ENCODE assay signal across 1 cellular context in the genomic region with DNA sequence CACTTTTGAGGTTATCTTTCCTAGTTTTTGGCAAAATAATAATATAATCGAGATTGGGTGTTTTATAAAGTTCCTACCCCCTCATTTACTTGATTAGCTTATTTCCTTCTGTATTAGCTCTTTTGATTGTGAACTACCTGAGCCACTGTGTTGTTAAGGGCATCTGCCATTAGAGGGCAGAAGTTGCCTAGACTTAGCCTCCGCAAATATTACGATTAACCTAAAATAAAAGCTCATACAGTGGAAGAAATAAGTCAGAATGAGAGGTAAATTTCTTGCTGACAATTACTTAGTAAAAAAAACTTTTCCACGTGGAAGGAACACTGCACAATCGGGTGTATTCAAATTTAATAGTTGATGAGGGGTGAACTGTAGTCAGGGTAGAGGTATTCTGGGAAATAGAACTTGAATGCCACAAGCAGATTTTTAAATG.
TF ChIP-seq lines count a peak whose summit lies in the region.

No MANE protein-coding gene starts in this region.

TF ChIP-seq in endothelial cell of umbilical vein, 7 proteins besides CTCF, POLR2A, EP300 and RAD21:
- TF ChIP-seq EZH2 (IDR thresholded peaks at IDR 0.05; ENCODE audit: borderline replicate concordance, low read depth, low read length, severe bottlenecking) (no peak), MYC (IDR thresholded peaks at IDR 0.05; ENCODE audit: low read depth, low read length) (no peak), JUN (IDR thresholded peaks at IDR 0.05; ENCODE audit: borderline replicate concordance, insufficient read depth, insufficient read length, low read depth) (no peak), POLR2AphosphoS5 (IDR thresholded peaks at IDR 0.05; ENCODE audit: insufficient read depth, low read depth, low read length) (no peak), FOS (IDR thresholded peaks at IDR 0.05; ENCODE audit: borderline replicate concordance, insufficient read depth, low read length) (no peak), GATA2 (IDR thresholded peaks at IDR 0.05; ENCODE audit: insufficient read depth, insufficient read length, low read depth, low read length) (no peak)
- TF ChIP-seq, protein P1, sequence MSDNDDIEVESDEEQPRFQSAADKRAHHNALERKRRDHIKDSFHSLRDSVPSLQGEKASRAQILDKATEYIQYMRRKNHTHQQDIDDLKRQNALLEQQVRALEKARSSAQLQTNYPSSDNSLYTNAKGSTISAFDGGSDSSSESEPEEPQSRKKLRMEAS (IDR thresholded peaks at IDR 0.05; ENCODE audit: insufficient read depth, insufficient read length), result no peak
